ENCODE assay signal across 18 cellular contexts in genomic region chr1:53317651-53318539, GRCh38. TPM values are rescaled to one million over a fixed set of nuclear protein-coding genes. Genes with fewer than 3 reads are reported as not detected.
DNase-seq lines count a peak whose midpoint lies in the region; ATAC-seq, FAIRE-seq and TF ChIP-seq lines count a peak whose summit lies in the region.
"Had no signal": no experiment of that assay in that cellular context is flagged by ENCODE, and none has a peak within 500 bp of the region (broad histone marks: within the 10 kb centered on the region; RNA-seq: fewer than 3 reads in every experiment).

No MANE protein-coding gene starts in this region.

- H3K27ac ChIP-seq in CD4-positive, CD25-positive, alpha-beta regulatory T cell (ENCODE audit: insufficient read depth, low read length, poor library complexity, severe bottlenecking), result no peak overlapping the region
- no peak overlapping the region for H3K27ac ChIP-seq in Karpas-422 (ENCODE audit: low read length)
- peak overlapping the region; percentile 30 for H3K27ac ChIP-seq in caudate nucleus (ENCODE audit: low read depth, low read length)
- no peak overlapping the region for H3K27ac ChIP-seq in prostate gland
- H3K27ac ChIP-seq: adrenal gland, pancreas, SJCRH30 had no signal

- TF ChIP-seq POLR2A in prostate gland (IDR thresholded peaks at IDR 0.05), result no peak

- no peak overlapping the region for H3K4me3 ChIP-seq in CD4-positive, CD25-positive, alpha-beta regulatory T cell (ENCODE audit: low read depth, low read length)
- H3K4me3 ChIP-seq in Karpas-422 (ENCODE audit: low read length) (no peak overlapping the region), prostate gland (no peak overlapping the region)
- H3K4me3 ChIP-seq: adrenal gland, pancreas, SJCRH30 had no signal

- H3K36me3 ChIP-seq in CD4-positive, CD25-positive, alpha-beta regulatory T cell (ENCODE audit: control insufficient read depth, insufficient read depth, low read length), result peaks cover 11% of the 10 kb centered on the region
- peaks cover 23% of the 10 kb centered on the region; the same call in 1 of the 2 replicates for H3K36me3 ChIP-seq in Karpas-422 (ENCODE audit: insufficient read depth, low read length)
- H3K36me3 ChIP-seq in prostate gland, result no peaks in the 10 kb centered on the region
- H3K36me3 ChIP-seq: adrenal gland, pancreas, SJCRH30 had no signal

- H3K4me2 ChIP-seq in Karpas-422 (ENCODE audit: low read depth, low read length, poor library complexity, severe bottlenecking), result no peak overlapping the region

- no peak for DNase-seq in CD4-positive, CD25-positive, alpha-beta regulatory T cell
- DNase-seq in Karpas-422 (peak; percentile 55), caudate nucleus (lab: John Stamatoyannopoulos, UW) (no peak), nephron progenitor cell (no peak), SHP77 treated with DMSO at 0.1 percent for 48 hours (lab: John Stamatoyannopoulos, UW) (no peak), GM19238 (ENCODE audit: insufficient read length, low spot score) (no peak), RCC 7860 (ENCODE audit: low spot score) (no peak), prostate gland (ENCODE audit: low spot score) (no peak)
- DNase-seq: AML-193; Calu3; effector memory CD4-positive, alpha-beta T cell; HCEC 1CT; MM.1S; NCI-H146; SJCRH30 had no signal

- WGBS in prostate gland, result 90% methylated on average over 13 of the region's 13 CpGs

- TF ChIP-seq CTCF in nephron progenitor cell (IDR thresholded peaks at IDR 0.05), result no peak
- TF ChIP-seq CTCF in prostate gland (IDR thresholded peaks at IDR 0.05), result no peak

- no peak overlapping the region for H2AFZ ChIP-seq in Karpas-422 (ENCODE audit: low read length)

- intact Hi-C loops in prostate gland (cut with DNase I), result no loop called here

- no peak for FAIRE-seq in RCC 7860 (lab: Jason Lieb, UNC)
- FAIRE-seq: GM19239, pancreas had no signal

- peaks cover 98% of the 10 kb centered on the region for H3K79me2 ChIP-seq in Karpas-422 (ENCODE audit: low read length)

- H3K9me3 ChIP-seq in CD4-positive, CD25-positive, alpha-beta regulatory T cell (ENCODE audit: control insufficient read depth in 2 of 2, low read length in 2 of 2), result no peaks in the 10 kb centered on the region
- no peaks in the 10 kb centered on the region for H3K9me3 ChIP-seq in Karpas-422 (ENCODE audit: low read length)
- no peaks in the 10 kb centered on the region for H3K9me3 ChIP-seq in prostate gland
- H3K9me3 ChIP-seq: adrenal gland, pancreas, SJCRH30 had no signal

- peak overlapping the region in 2 of 3 donors; percentile 67 to 83 for H3K27ac Mint-ChIP-seq in CD4-positive, CD25-positive, alpha-beta regulatory T cell
- peak overlapping the region; percentile 92 for H3K27ac Mint-ChIP-seq in nephron progenitor cell

- no peaks in the 10 kb centered on the region for H3K27me3 Mint-ChIP-seq in CD4-positive, CD25-positive, alpha-beta regulatory T cell
- no peaks in the 10 kb centered on the region for H3K27me3 Mint-ChIP-seq in nephron progenitor cell (ENCODE audit: low read depth, poor library complexity)

- H3K4me1 Mint-ChIP-seq in CD4-positive, CD25-positive, alpha-beta regulatory T cell, result peaks cover 0 to 7% (median 4%) of the 10 kb centered on the region in 4 donors
- peaks cover 95% of the 10 kb centered on the region for H3K4me1 Mint-ChIP-seq in nephron progenitor cell

- 0 out of 2 replicates have a peak overlapping the region, but pooled peaks have one; percentile 17 for H3K9ac ChIP-seq in Karpas-422 (ENCODE audit: low read length)

- peaks cover 26% of the 10 kb centered on the region for H4K20me1 ChIP-seq in Karpas-422 (ENCODE audit: insufficient read depth, low read depth, low read length)

- ATAC-seq in CD4-positive, CD25-positive, alpha-beta regulatory T cell (ENCODE audit: low read depth in 2 of 2), result no peak
- ATAC-seq: pancreas had no signal

- H3K27me3 ChIP-seq in CD4-positive, CD25-positive, alpha-beta regulatory T cell (ENCODE audit: control insufficient read depth, insufficient read depth, low read length), result no peaks in the 10 kb centered on the region
- H3K27me3 ChIP-seq in Karpas-422 (ENCODE audit: low read length), result no peaks in the 10 kb centered on the region
- no peaks in the 10 kb centered on the region for H3K27me3 ChIP-seq in prostate gland (replicated peaks; ENCODE audit: insufficient read depth)
- H3K27me3 ChIP-seq: adrenal gland, pancreas, SJCRH30 had no signal

- no peaks in the 10 kb centered on the region for H3K4me1 ChIP-seq in CD4-positive, CD25-positive, alpha-beta regulatory T cell (ENCODE audit: control insufficient read depth, insufficient read depth, low read length, poor library complexity, severe bottlenecking)
- H3K4me1 ChIP-seq in Karpas-422 (ENCODE audit: low read length) (peaks cover 35% of the 10 kb centered on the region), prostate gland (replicated peaks) (no peaks in the 10 kb centered on the region)
- H3K4me1 ChIP-seq: adrenal gland, pancreas had no signal

- H3K9me2 ChIP-seq in Karpas-422 (replicated peaks; ENCODE audit: insufficient read depth, low read length), result no peaks in the 10 kb centered on the region

- H3K4me3 Mint-ChIP-seq in CD4-positive, CD25-positive, alpha-beta regulatory T cell, result no peak overlapping the region
- no peak overlapping the region for H3K4me3 Mint-ChIP-seq in nephron progenitor cell

- H3K9me3 Mint-ChIP-seq in CD4-positive, CD25-positive, alpha-beta regulatory T cell, result no peaks in the 10 kb centered on the region
- no peaks in the 10 kb centered on the region for H3K9me3 Mint-ChIP-seq in nephron progenitor cell

- H3K36me3 Mint-ChIP-seq in CD4-positive, CD25-positive, alpha-beta regulatory T cell, result peaks cover 3% of the 10 kb centered on the region
- H3K36me3 Mint-ChIP-seq in nephron progenitor cell (ENCODE audit: low read depth), result no peaks in the 10 kb centered on the region

RNA-seq across cellular contexts. Expression of gene LRP8, which starts 10.0 kb away (rescaled TPM):
- 23.7 TPM for total RNA-seq in CD4-positive, CD25-positive, alpha-beta regulatory T cell
- polyA plus RNA-seq in CD4-positive, CD25-positive, alpha-beta regulatory T cell, result 1 to 10 TPM; 1.0 to 3.3 (median 1.9) TPM
- total RNA-seq in Karpas-422 (2014; rRNA removed; shearing (Covaris generic); ENCODE audit: low replicate concordance), result 26.7 and 35.4 TPM in 2 replicates
- 100 to 1,000 TPM in 1 of 2 donors, 1 to 10 TPM in 1; 6.7 to 130 TPM for total RNA-seq in prostate gland
